ENCODE assay signal across 9 cellular contexts in the genomic region with DNA sequence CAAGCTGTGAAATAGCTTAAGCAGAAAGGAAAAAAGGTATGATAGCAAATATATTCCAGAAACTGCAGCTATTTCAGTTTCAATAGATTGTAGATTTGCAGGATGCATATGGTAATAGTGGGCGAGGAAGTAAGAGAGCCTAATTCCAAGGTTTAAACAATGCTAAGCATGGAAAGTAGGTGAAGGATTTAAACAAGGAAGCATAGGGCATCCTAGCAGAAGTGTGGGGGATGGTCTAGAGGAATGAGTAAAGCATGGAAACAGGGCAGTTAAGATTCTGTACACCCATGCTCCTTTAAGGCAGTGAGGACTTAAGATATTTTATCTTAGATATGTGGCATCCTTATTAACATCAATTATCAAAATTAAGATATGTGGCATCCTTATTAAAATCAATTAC. TPM values are rescaled to one million over a fixed set of nuclear protein-coding genes. Genes with fewer than 3 reads are reported as not detected.
DNase-seq lines count a peak whose midpoint lies in the region; ATAC-seq and TF ChIP-seq lines count a peak whose summit lies in the region.
"Had no signal": no experiment of that assay in that cellular context is flagged by ENCODE, and none has a peak within 500 bp of the region (broad histone marks: within the 10 kb centered on the region; RNA-seq: fewer than 3 reads in every experiment).

No MANE protein-coding gene starts in this region.

- H3K36me3 ChIP-seq in duodenal mucosa (ENCODE audit: control insufficient read depth in 1 of 2, insufficient read depth in 2 of 2, low read length in 2 of 2) (peaks cover 3 to 11% of the 10 kb centered on the region in 2 donors), testis (ENCODE audit: low read depth, missing control alignments) (no peaks in the 10 kb centered on the region), prostate gland (no peaks in the 10 kb centered on the region)

- peak overlapping the region; percentile 92 for H3K4me3 Mint-ChIP-seq in neural crest cell

- TF ChIP-seq CTCF in neural crest cell (conservative IDR thresholded peaks at IDR 0.05) (no peak), testis (IDR thresholded peaks at IDR 0.05) (no peak), prostate gland (IDR thresholded peaks at IDR 0.05) (no peak)

- H3K27ac ChIP-seq in duodenal mucosa (ENCODE audit: low read depth, low read length), result no peak overlapping the region
- no peak overlapping the region for H3K27ac ChIP-seq in testis
- H3K27ac ChIP-seq in prostate gland, result no peak overlapping the region

- peaks cover 2% of the 10 kb centered on the region for H3K9me3 Mint-ChIP-seq in neural crest cell

- peak overlapping the region; percentile 53 for H3K27ac Mint-ChIP-seq in neural crest cell (ENCODE audit: unreplicated experiment)

- H3K4me1 Mint-ChIP-seq in neural crest cell, result peaks cover 57% of the 10 kb centered on the region

- H3K4me3 ChIP-seq in duodenal mucosa (ENCODE audit: low read depth in 1 of 2, low read length in 2 of 2) (peak overlapping the region; percentile 89 to 92), testis (peak overlapping the region in 1 of 2 donors; percentile 92), prostate gland (no peak overlapping the region)

- TF ChIP-seq POLR2A in testis (IDR thresholded peaks at IDR 0.05) (no peak), prostate gland (IDR thresholded peaks at IDR 0.05) (no peak)

- peak; percentile 41 for DNase-seq in EH (ENCODE audit: low read depth)
- peak; percentile 64 for DNase-seq in NCI-H82 (lab: John Stamatoyannopoulos, UW)
- no peak for DNase-seq in neural crest cell (ENCODE audit: low read depth, low spot score)
- no peak for DNase-seq in testis
- DNase-seq in left lobe of liver (ENCODE audit: low spot score), result no peak
- DNase-seq in prostate gland (ENCODE audit: low spot score), result no peak
- DNase-seq: SW 1271 had no signal

- ATAC-seq in GM21360 (IDR thresholded peaks at IDR 0.05; ENCODE audit: unreplicated experiment) (no peak), left lobe of liver (no peak)

- peak overlapping the region; percentile 26 to 97 for H3K9ac ChIP-seq in duodenal mucosa (ENCODE audit: low read depth in 1 of 2, low read length in 2 of 2)

- 58 to 65% methylated on average over 1 of the region's 1 CpG for WGBS in testis, 2 donors
- WGBS in prostate gland, result 48% methylated on average over 1 of the region's 1 CpG

- H3K4me1 ChIP-seq in duodenal mucosa (ENCODE audit: control insufficient read depth in 1 of 2, insufficient read depth in 2 of 2, low read length in 2 of 2), result peaks cover 30 to 52% of the 10 kb centered on the region in 2 donors
- H3K4me1 ChIP-seq in testis, result peaks cover 23% of the 10 kb centered on the region
- H3K4me1 ChIP-seq in prostate gland (replicated peaks), result no peaks in the 10 kb centered on the region

- H3K9me3 ChIP-seq in duodenal mucosa (ENCODE audit: control insufficient read depth in 1 of 2, low read length in 2 of 2), result peaks cover 0 to 2% of the 10 kb centered on the region in 2 donors
- H3K9me3 ChIP-seq in testis, result no peaks in the 10 kb centered on the region
- no peaks in the 10 kb centered on the region for H3K9me3 ChIP-seq in prostate gland

- intact Hi-C loops in testis (cut with DNase I; ENCODE audit: low total_unique reads), result no loop called here
- intact Hi-C loops in prostate gland (cut with DNase I), result no loop called here

- H3K27me3 Mint-ChIP-seq in neural crest cell (ENCODE audit: low read depth), result no peaks in the 10 kb centered on the region

- H3K36me3 Mint-ChIP-seq in neural crest cell (ENCODE audit: low read depth), result peaks cover 6% of the 10 kb centered on the region

- H3K27me3 ChIP-seq in duodenal mucosa (ENCODE audit: control insufficient read depth in 1 of 2, insufficient read depth in 2 of 2, low read length in 2 of 2) (no peaks in the 10 kb centered on the region), testis (no peaks in the 10 kb centered on the region), prostate gland (replicated peaks; ENCODE audit: insufficient read depth) (no peaks in the 10 kb centered on the region)

RNA-seq across cellular contexts. Expression of a gene that starts 2.6 kb away (rescaled TPM):
- total RNA-seq in neural crest cell, result 125 and 126 TPM in 2 replicates
- total RNA-seq in testis, result 10 to 100 TPM; 78.3 to 94.6 TPM
- 58.9 TPM for polyA plus RNA-seq in testis (ENCODE audit: insufficient read depth, low read depth, low replicate concordance)
- total RNA-seq in left lobe of liver, result 23.7 TPM
- 10 to 100 TPM; 44.4 to 58.8 TPM for total RNA-seq in prostate gland

Comparison
In these comparisons a context has a peak if more than half of its experiments do, and no peak if none do; other contexts are left out.
1. DNase-seq: peak in EH (single experiment) and NCI-H82 (single experiment); none in neural crest cell (single experiment), testis (single experiment), left lobe of liver (single experiment) and prostate gland (single experiment).
2. H3K4me3 ChIP-seq: peak in duodenal mucosa (2 of 2); none in prostate gland (0 of 2).